1 cellular context compared by ENCODE assay signal in genomic region chr13:41842029-41842428, GRCh38.
TF ChIP-seq lines count a peak whose summit lies in the region.

No MANE protein-coding gene starts in this region.

TF ChIP-seq in IMR-90, 13 proteins besides CTCF, POLR2A, EP300 and RAD21 (continued from another document):
- TF ChIP-seq USF2 (IDR thresholded peaks at IDR 0.05; ENCODE audit: low read depth, low read length) (no peak), MAFK (IDR thresholded peaks at IDR 0.05; ENCODE audit: low read depth, low read length) (no peak), RCOR1 (IDR thresholded peaks at IDR 0.05; ENCODE audit: insufficient replicate concordance, low read length) (no peak), SMC3 (IDR thresholded peaks at IDR 0.05; ENCODE audit: low read depth, low read length) (no peak), NFE2L2 (IDR thresholded peaks at IDR 0.05; ENCODE audit: low read depth, low read length) (no peak), MAZ (IDR thresholded peaks at IDR 0.05; ENCODE audit: borderline replicate concordance, low read depth, low read length) (no peak), CHD1 (IDR thresholded peaks at IDR 0.05; ENCODE audit: low read depth, low read length) (no peak), BHLHE40 (IDR thresholded peaks at IDR 0.05; ENCODE audit: low read depth, low read length) (no peak), FOS (IDR thresholded peaks at IDR 0.05; ENCODE audit: low read depth, low read length) (no peak), MXI1 (IDR thresholded peaks at IDR 0.05; ENCODE audit: borderline replicate concordance, low read depth, low read length) (no peak)
TF ChIP-seq in IMR-90: peak in this region for 0.
